11 cellular contexts compared by ENCODE assay signal in genomic region chr2:46955764-46956163, GRCh38. TPM values are rescaled to one million over a fixed set of nuclear protein-coding genes. Genes with fewer than 3 reads are reported as not detected.
DNase-seq lines count a peak whose midpoint lies in the region; ATAC-seq and TF ChIP-seq lines count a peak whose summit lies in the region.
"Had no signal": no experiment of that assay in that cellular context is flagged by ENCODE, and none has a peak within 500 bp of the region (broad histone marks: within the 10 kb centered on the region; RNA-seq: fewer than 3 reads in every experiment).

No MANE protein-coding gene starts in this region.

- DNase-seq in activated CD8-positive, alpha-beta memory T cell treated with anti-CD3 and anti-CD28 coated beads, Interleukin-2, amount 10 ng/mL, durations not matched to agents 7 days and 5 days, result no peak
- no peak for DNase-seq in activated CD8-positive, alpha-beta memory T cell treated with anti-CD3 and anti-CD28 coated beads, Interleukin-2, amount 50 U/mL, for 48 hours
- no peak for DNase-seq in central memory CD8-positive, alpha-beta T cell (ENCODE audit: low spot score in 2 of 2)
- DNase-seq in thyroid gland (no peak), foreskin melanocyte (no peak)
- DNase-seq: NCI-H526; stimulated activated naive CD4-positive, alpha-beta T cell had no signal

- no peak overlapping the region for H3K4me3 Mint-ChIP-seq in activated CD8-positive, alpha-beta memory T cell treated with anti-CD3 and anti-CD28 coated beads, Interleukin-2, amount 10 ng/mL, durations not matched to agents 7 days and 5 days
- no peak overlapping the region for H3K4me3 Mint-ChIP-seq in central memory CD8-positive, alpha-beta T cell

- H3K4me3 ChIP-seq in muscle layer of duodenum (ENCODE audit: low read depth in 1 of 2, low read length in 2 of 2) (no peak overlapping the region), thyroid gland (replicated peaks in 1 of 3) (no peak overlapping the region)
- H3K4me3 ChIP-seq: cardiac muscle cell had no signal

- H3K27ac ChIP-seq in muscle layer of duodenum (ENCODE audit: low read length) (peak overlapping the region; percentile 57), thyroid gland (peak overlapping the region; percentile 84 to 90 (median 85))
- H3K27ac ChIP-seq: cardiac muscle cell had no signal

- H3K27me3 ChIP-seq in muscle layer of duodenum (ENCODE audit: low read depth, low read length), result no peaks in the 10 kb centered on the region
- H3K27me3 ChIP-seq in thyroid gland, result no peaks in the 10 kb centered on the region
- H3K27me3 ChIP-seq: cardiac muscle cell had no signal

- no peaks in the 10 kb centered on the region for H3K9me3 ChIP-seq in muscle layer of duodenum (ENCODE audit: control insufficient read depth in 1 of 2, low read length in 2 of 2)
- H3K9me3 ChIP-seq in thyroid gland, result no peaks in the 10 kb centered on the region

- H3K36me3 ChIP-seq in muscle layer of duodenum (ENCODE audit: control insufficient read depth in 1 of 2, insufficient read depth in 2 of 2, low read length in 2 of 2), result peaks cover 54 to 68% of the 10 kb centered on the region in 2 donors
- H3K36me3 ChIP-seq in thyroid gland, result peaks cover 26 to 32% of the 10 kb centered on the region in 2 donors

- 83 to 93% methylated on average over 4 of the region's 4 CpGs for WGBS in thyroid gland, 2 donors

- TF ChIP-seq POLR2A in thyroid gland (IDR thresholded peaks at IDR 0.05), result no peak

- H3K27ac Mint-ChIP-seq in activated CD8-positive, alpha-beta memory T cell treated with anti-CD3 and anti-CD28 coated beads, Interleukin-2, amount 10 ng/mL, durations not matched to agents 7 days and 5 days, result peak overlapping the region; percentile 17
- H3K27ac Mint-ChIP-seq in central memory CD8-positive, alpha-beta T cell (ENCODE audit: low read depth), result peak overlapping the region; percentile 93

- no peak for TF ChIP-seq CTCF in thyroid gland (IDR thresholded peaks at IDR 0.05)

- CTCF ChIA-PET in activated CD8-positive, alpha-beta memory T cell treated with anti-CD3 and anti-CD28 coated beads, Interleukin-2, amount 10 ng/mL, durations not matched to agents 7 days and 5 days (lab: Charles Lee), result interaction anchor here (1.1 kb wide), 1 partner anchor 39 kb away, joined by 3 read pairs; no protein-coding TSS in a partner anchor

- H3K4me1 Mint-ChIP-seq in activated CD8-positive, alpha-beta memory T cell treated with anti-CD3 and anti-CD28 coated beads, Interleukin-2, amount 10 ng/mL, durations not matched to agents 7 days and 5 days, result no peaks in the 10 kb centered on the region
- H3K4me1 Mint-ChIP-seq in central memory CD8-positive, alpha-beta T cell, result peaks cover 21% of the 10 kb centered on the region

- no peaks in the 10 kb centered on the region for H3K27me3 Mint-ChIP-seq in activated CD8-positive, alpha-beta memory T cell treated with anti-CD3 and anti-CD28 coated beads, Interleukin-2, amount 10 ng/mL, durations not matched to agents 7 days and 5 days
- no peaks in the 10 kb centered on the region for H3K27me3 Mint-ChIP-seq in central memory CD8-positive, alpha-beta T cell

- H3K4me1 ChIP-seq in muscle layer of duodenum (ENCODE audit: control insufficient read depth in 1 of 2, insufficient read depth in 2 of 2, low read length in 2 of 2) (peaks cover 6 to 10% of the 10 kb centered on the region in 2 donors), thyroid gland (peaks cover 45 to 49% of the 10 kb centered on the region in 2 donors)

- no peaks in the 10 kb centered on the region for H3K9me3 Mint-ChIP-seq in activated CD8-positive, alpha-beta memory T cell treated with anti-CD3 and anti-CD28 coated beads, Interleukin-2, amount 10 ng/mL, durations not matched to agents 7 days and 5 days (ENCODE audit: low read depth)
- no peaks in the 10 kb centered on the region for H3K9me3 Mint-ChIP-seq in central memory CD8-positive, alpha-beta T cell

- intact Hi-C loops in thyroid gland (cut with DNase I), result no loop called here

- H3K36me3 Mint-ChIP-seq in activated CD8-positive, alpha-beta memory T cell treated with anti-CD3 and anti-CD28 coated beads, Interleukin-2, amount 10 ng/mL, durations not matched to agents 7 days and 5 days, result peaks cover 30% of the 10 kb centered on the region
- peaks cover 44% of the 10 kb centered on the region for H3K36me3 Mint-ChIP-seq in central memory CD8-positive, alpha-beta T cell (ENCODE audit: insufficient read depth)

- ATAC-seq in activated CD8-positive, alpha-beta memory T cell treated with anti-CD3 and anti-CD28 coated beads, Interleukin-2, amount 10 ng/mL, durations not matched to agents 7 days and 5 days, result no peak
- no peak for ATAC-seq in central memory CD8-positive, alpha-beta T cell (replicated peaks; ENCODE audit: extremely low read depth, poor library complexity, severe bottlenecking)
- no peak for ATAC-seq in GM18498 (IDR thresholded peaks at IDR 0.05; ENCODE audit: unreplicated experiment)
- no peak for ATAC-seq in GM18867 (IDR thresholded peaks at IDR 0.05; ENCODE audit: unreplicated experiment)

RNA-seq across cellular contexts. Expression of gene TTC7A, which starts 14.7 kb away (rescaled TPM):
- total RNA-seq in activated CD8-positive, alpha-beta memory T cell treated with anti-CD3 and anti-CD28 coated beads, Interleukin-2, amount 10 ng/mL, durations not matched to agents 7 days and 5 days, result 10 to 100 TPM; 67.5 to 79.0 TPM
- 10 to 100 TPM; 27.5 to 46.8 (median 39.5) TPM for total RNA-seq in thyroid gland

RNA-seq across cellular contexts. Expression of gene MCFD2, which starts 40.2 kb away (rescaled TPM):
- 10 to 100 TPM; 30.5 to 35.8 TPM for total RNA-seq in activated CD8-positive, alpha-beta memory T cell treated with anti-CD3 and anti-CD28 coated beads, Interleukin-2, amount 10 ng/mL, durations not matched to agents 7 days and 5 days
- 100 to 1,000 TPM; 131 to 223 (median 169) TPM for total RNA-seq in thyroid gland
